In genomic region chr13:27288397-27288796, GRCh38 we compare ENCODE assay signal across 27 cellular contexts.
"Had no signal": no experiment of that assay in that cellular context is flagged by ENCODE, and none has a peak within 500 bp of the region (broad histone marks: within the 10 kb centered on the region; RNA-seq: fewer than 3 reads in every experiment).

No MANE protein-coding gene starts in this region.

- H3K27ac ChIP-seq: adrenal gland, breast epithelium had no signal

- H3K4me1 Mint-ChIP-seq: WTC11 had no signal

- H3K9ac ChIP-seq: SK-N-SH had no signal

- H3K27ac Mint-ChIP-seq: activated CD8-positive, alpha-beta T cell treated with anti-CD3 and anti-CD28 coated beads, Interleukin-2, amount 10 ng/mL, durations not matched to agents 7 days and 5 days; activated naive CD8-positive, alpha-beta T cell treated with anti-CD3 and anti-CD28 coated beads, Interleukin-2, amount 10 ng/mL, durations not matched to agents 7 days and 5 days; T-helper 1 cell treated with Interleukin-12 subunit alpha and Interleukin-12 subunit beta and Interleukin-4 antibody, amounts not matched to agents 30 μg/mL and 1 μg/mL, for 36 hours; WTC11 had no signal

- H3K4me2 ChIP-seq: SK-N-SH had no signal

- FAIRE-seq: K562 had no signal

- H3K4me1 ChIP-seq: adrenal gland, breast epithelium had no signal

- H3K27me3 Mint-ChIP-seq: activated naive CD8-positive, alpha-beta T cell treated with anti-CD3 and anti-CD28 coated beads, Interleukin-2, amount 10 ng/mL, durations not matched to agents 7 days and 5 days had no signal

- H3K4me3 Mint-ChIP-seq: activated CD8-positive, alpha-beta T cell treated with anti-CD3 and anti-CD28 coated beads, Interleukin-2, amount 10 ng/mL, durations not matched to agents 7 days and 5 days; activated naive CD8-positive, alpha-beta T cell treated with anti-CD3 and anti-CD28 coated beads, Interleukin-2, amount 10 ng/mL, durations not matched to agents 7 days and 5 days; T-helper 1 cell treated with Interleukin-12 subunit alpha and Interleukin-12 subunit beta and Interleukin-4 antibody, amounts not matched to agents 30 μg/mL and 1 μg/mL, for 36 hours; WTC11 had no signal

- DNase-seq: activated CD4-positive, alpha-beta T cell treated with anti-CD3 and anti-CD28 coated beads for 48 hours; activated CD4-positive, alpha-beta T cell treated with anti-CD3 and anti-CD28 coated beads, Interleukin-2, amount 50 U/mL, for 4 hours; activated CD4-positive, CD25-positive, alpha-beta regulatory T cell treated with anti-CD3 and anti-CD28 coated beads, Interleukin-2, amount 50 U/mL, for 72 hours; activated CD8-positive, alpha-beta T cell treated with anti-CD3 and anti-CD28 coated beads, Interleukin-2, amount 10 ng/mL, durations not matched to agents 7 days and 5 days; activated naive CD4-positive, alpha-beta T cell treated with anti-CD3 and anti-CD28 coated beads, Interleukin-2, amount 50 U/mL, for 16 hours; activated naive CD8-positive, alpha-beta T cell treated with anti-CD3 and anti-CD28 coated beads, Interleukin-2, amount 10 ng/mL, durations not matched to agents 7 days and 5 days; activated T-cell treated with anti-CD3 and anti-CD28 coated beads, Interleukin-2, amount 50 U/mL, for 1 hour; adrenal gland; aorta; Karpas-422; MM.1S; NCI-H1105; NCI-H1436; NCI-H1694 treated with DMSO at 0.1 percent for 48 hours; NCI-H2029 treated with DMSO at 0.1 percent for 48 hours; NCI-H510A treated with DMSO at 0.1 percent for 48 hours; NK-92 treated with Interleukin-12 subunit alpha and Interleukin-12 subunit beta, amount 100 ng/mL, for 24 hours; OCI-M1; RPMI8226; SK-N-SH; SW 1271 had no signal

- H3K36me3 ChIP-seq: adrenal gland, breast epithelium had no signal

- H3K36me3 Mint-ChIP-seq: activated naive CD8-positive, alpha-beta T cell treated with anti-CD3 and anti-CD28 coated beads, Interleukin-2, amount 10 ng/mL, durations not matched to agents 7 days and 5 days; WTC11 had no signal

- ATAC-seq: activated CD8-positive, alpha-beta T cell treated with anti-CD3 and anti-CD28 coated beads, Interleukin-2, amount 10 ng/mL, durations not matched to agents 7 days and 5 days; K562; Panc1; Right ventricle myocardium inferior; WTC11 had no signal

- H3K9me3 ChIP-seq: adrenal gland, breast epithelium, SK-N-SH had no signal

- H3K9me3 Mint-ChIP-seq: activated naive CD8-positive, alpha-beta T cell treated with anti-CD3 and anti-CD28 coated beads, Interleukin-2, amount 10 ng/mL, durations not matched to agents 7 days and 5 days; T-helper 1 cell treated with Interleukin-12 subunit alpha and Interleukin-12 subunit beta and Interleukin-4 antibody, amounts not matched to agents 30 μg/mL and 1 μg/mL, for 36 hours had no signal

- H3K27me3 ChIP-seq: adrenal gland, breast epithelium had no signal

- H3K4me3 ChIP-seq: adrenal gland, breast epithelium, K562 had no signal
